In the genomic region with DNA sequence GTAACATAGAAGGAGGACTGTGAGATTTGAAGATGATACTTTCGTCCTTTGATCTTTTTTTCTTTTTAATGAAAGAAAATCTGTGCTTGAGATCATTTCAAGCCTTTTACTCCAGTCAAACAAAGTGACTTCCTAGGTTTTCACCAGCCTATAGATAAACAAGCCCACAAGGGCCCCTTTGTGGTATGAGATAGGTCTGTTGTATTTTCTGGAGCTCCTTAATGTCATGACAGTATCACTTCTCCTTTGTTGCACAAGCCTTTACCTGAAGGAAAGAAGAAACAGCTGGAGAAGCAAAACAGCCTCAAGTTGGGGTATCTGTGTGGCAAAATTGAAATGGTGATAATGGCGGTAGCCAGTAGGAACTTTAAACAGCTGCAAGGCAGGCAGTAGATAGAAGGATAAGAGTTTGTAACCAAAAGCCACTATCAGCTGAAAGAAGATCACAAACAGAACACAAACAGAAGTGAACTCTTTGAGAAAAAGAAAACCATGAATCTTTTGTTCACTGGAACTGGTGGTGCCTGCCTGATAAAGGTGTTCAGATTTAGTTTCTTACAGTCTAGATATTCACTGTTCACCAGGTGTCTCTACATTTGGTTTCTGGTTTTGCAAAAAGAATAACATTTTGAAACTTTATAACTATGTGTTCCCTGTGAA, we compare ENCODE assay signal across 18 cellular contexts.
A peak's percentile ranks its signal among the peaks of the same experiment; 100 is the strongest.
DNase-seq lines count a peak whose midpoint lies in the region; ATAC-seq and TF ChIP-seq lines count a peak whose summit lies in the region.
"Had no signal": no experiment of that assay in that cellular context is flagged by ENCODE, and none has a peak within 500 bp of the region (broad histone marks: within the 10 kb centered on the region; RNA-seq: fewer than 3 reads in every experiment).

No MANE protein-coding gene starts in this region.

- no peaks in the 10 kb centered on the region for H3K36me3 ChIP-seq in OCI-LY7 (ENCODE audit: insufficient read depth, low read length)
- H3K36me3 ChIP-seq in parathyroid adenoma (ENCODE audit: control insufficient read depth, insufficient read depth, low read length), result no peaks in the 10 kb centered on the region
- H3K36me3 ChIP-seq: pancreas, transverse colon had no signal

- H2AFZ ChIP-seq in OCI-LY7 (ENCODE audit: low read length), result no peak overlapping the region
- H2AFZ ChIP-seq in parathyroid adenoma, result peak overlapping the region; percentile 41

- H3K27me3 Mint-ChIP-seq in activated CD4-positive, alpha-beta T cell treated with anti-CD3 and anti-CD28 coated beads for 36 hours, result no peaks in the 10 kb centered on the region

- intact Hi-C loops in OCI-LY7 (cut with micrococcal nuclease; ENCODE audit: unreplicated experiment), result no loop called here
- intact Hi-C loops in activated CD4-positive, alpha-beta T cell treated with anti-CD3 and anti-CD28 coated beads for 36 hours (cut with DNase I, micrococcal nuclease), result no loop called here

- H3K4me2 ChIP-seq in OCI-LY7 (ENCODE audit: low read length) (no peak overlapping the region), parathyroid adenoma (ENCODE audit: low read length) (no peak overlapping the region)

- no peak overlapping the region for H3K27ac Mint-ChIP-seq in activated CD4-positive, alpha-beta T cell treated with anti-CD3 and anti-CD28 coated beads for 36 hours
- H3K27ac Mint-ChIP-seq: B cell had no signal

- no peaks in the 10 kb centered on the region for H3K9me3 Mint-ChIP-seq in activated CD4-positive, alpha-beta T cell treated with anti-CD3 and anti-CD28 coated beads for 36 hours (ENCODE audit: low read depth)
- H3K9me3 Mint-ChIP-seq: central memory CD8-positive, alpha-beta T cell had no signal

- H3K27me3 ChIP-seq in parathyroid adenoma (ENCODE audit: control insufficient read depth, insufficient read depth, low read length), result no peaks in the 10 kb centered on the region
- H3K27me3 ChIP-seq: pancreas, transverse colon had no signal

- no peak overlapping the region for H3K4me3 ChIP-seq in OCI-LY7 (ENCODE audit: low read depth, low read length, poor library complexity, severe bottlenecking)
- H3K4me3 ChIP-seq in parathyroid adenoma (ENCODE audit: low read depth, low read length), result no peak overlapping the region
- H3K4me3 ChIP-seq: pancreas, skin epidermis, transverse colon had no signal

- BruUV-seq in OCI-LY7 (replicated peaks; lab: Mats Ljungman, UMichigan), result no TSS peak

- no peak overlapping the region for H3K4me3 Mint-ChIP-seq in activated CD4-positive, alpha-beta T cell treated with anti-CD3 and anti-CD28 coated beads for 36 hours
- H3K4me3 Mint-ChIP-seq: B cell; central memory CD8-positive, alpha-beta T cell had no signal

- H3K36me3 Mint-ChIP-seq in activated CD4-positive, alpha-beta T cell treated with anti-CD3 and anti-CD28 coated beads for 36 hours (ENCODE audit: low read depth), result no peaks in the 10 kb centered on the region

- H3K27ac ChIP-seq in OCI-LY7 (ENCODE audit: low read depth, low read length, poor library complexity, severe bottlenecking), result no peak overlapping the region
- no peak overlapping the region for H3K27ac ChIP-seq in parathyroid adenoma
- H3K27ac ChIP-seq: pancreas, skin epidermis, transverse colon had no signal

- POLR2A ChIA-PET in OCI-LY7 (lab: Charles Lee), result interaction anchor here (0.6 to 1.1 kb wide), 5 partner anchors 25 to 310 kb away, joined by 3 to 4 read pairs (median 3); no protein-coding TSS in a partner anchor
- POLR2A ChIA-PET in activated CD4-positive, alpha-beta T cell treated with anti-CD3 and anti-CD28 coated beads for 36 hours (lab: Charles Lee), result no interaction called here

- CTCF ChIA-PET in OCI-LY7 (lab: Charles Lee; ENCODE audit: unreplicated experiment), result no interaction called here
- CTCF ChIA-PET in activated CD4-positive, alpha-beta T cell treated with anti-CD3 and anti-CD28 coated beads for 36 hours (lab: Charles Lee), result interaction anchor here (1.7 kb wide), 1 partner anchor 144 kb away, joined by 3 read pairs; no protein-coding TSS in a partner anchor

- H4K20me1 ChIP-seq in OCI-LY7 (ENCODE audit: insufficient read depth, low read length), result no peaks in the 10 kb centered on the region

- peak; percentile 72 for ATAC-seq in GM19395 (IDR thresholded peaks at IDR 0.05; ENCODE audit: unreplicated experiment)
- ATAC-seq in HG02885 (IDR thresholded peaks at IDR 0.05; ENCODE audit: poor library complexity, unreplicated experiment), result peak; percentile 50
- ATAC-seq in activated CD4-positive, alpha-beta T cell treated with anti-CD3 and anti-CD28 coated beads for 36 hours, result no peak
- ATAC-seq: pancreas had no signal

- no peak for TF ChIP-seq CTCF in OCI-LY7 (conservative IDR thresholded peaks at IDR 0.05; ENCODE audit: low read length)
- no peak for TF ChIP-seq CTCF in parathyroid adenoma (IDR thresholded peaks at IDR 0.05)

- H3K4me1 ChIP-seq in OCI-LY7 (ENCODE audit: insufficient read depth, low read length, poor library complexity, severe bottlenecking), result no peaks in the 10 kb centered on the region
- H3K4me1 ChIP-seq in parathyroid adenoma, result no peaks in the 10 kb centered on the region
- H3K4me1 ChIP-seq: pancreas, transverse colon had no signal

- no peak overlapping the region for H3K9ac ChIP-seq in parathyroid adenoma

- H3K9me3 ChIP-seq in OCI-LY7 (ENCODE audit: low read length) (no peaks in the 10 kb centered on the region), parathyroid adenoma (ENCODE audit: control insufficient read depth, low read length) (no peaks in the 10 kb centered on the region)
- H3K9me3 ChIP-seq: pancreas, transverse colon had no signal

- no peaks in the 10 kb centered on the region for H3K4me1 Mint-ChIP-seq in activated CD4-positive, alpha-beta T cell treated with anti-CD3 and anti-CD28 coated beads for 36 hours
- H3K4me1 Mint-ChIP-seq: central memory CD8-positive, alpha-beta T cell had no signal

- H3K9me2 ChIP-seq in OCI-LY7 (ENCODE audit: insufficient read depth, low read length), result no peaks in the 10 kb centered on the region

- H3K79me2 ChIP-seq in OCI-LY7 (ENCODE audit: insufficient read depth, low read depth, low read length) (no peaks in the 10 kb centered on the region), parathyroid adenoma (no peaks in the 10 kb centered on the region)

- peak; percentile 19 for DNase-seq in OCI-LY7 (ENCODE audit: low spot score)
- no peak for DNase-seq in activated CD4-positive, alpha-beta T cell treated with anti-CD3 and anti-CD28 coated beads for 36 hours
- no peak for DNase-seq in NCI-H69 (lab: John Stamatoyannopoulos, UW)
- DNase-seq in HuH-7.5 (ENCODE audit: low spot score), result no peak
- DNase-seq in GM19240 (ENCODE audit: insufficient read length, low spot score), result no peak
- DNase-seq: Calu3, GDM1, NCI-H2081 treated with DMSO at 0.1 percent for 48 hours, NCI-H748 treated with DMSO at 0.1 percent for 48 hours, pancreas, SW 1271, transverse colon had no signal
